In genomic region chr13:84126671-84127171, GRCh38 we compare ENCODE assay signal across 1 cellular context.
TF ChIP-seq lines count a peak whose summit lies in the region.

No MANE protein-coding gene starts in this region.

TF ChIP-seq in GM12878, 131 proteins besides CTCF, POLR2A, EP300 and RAD21 (continued from another document):
- no peak for TF ChIP-seq CUX1 (IDR thresholded peaks at IDR 0.05; ENCODE audit: insufficient replicate concordance, low read depth, low read length)
